In the genomic region with DNA sequence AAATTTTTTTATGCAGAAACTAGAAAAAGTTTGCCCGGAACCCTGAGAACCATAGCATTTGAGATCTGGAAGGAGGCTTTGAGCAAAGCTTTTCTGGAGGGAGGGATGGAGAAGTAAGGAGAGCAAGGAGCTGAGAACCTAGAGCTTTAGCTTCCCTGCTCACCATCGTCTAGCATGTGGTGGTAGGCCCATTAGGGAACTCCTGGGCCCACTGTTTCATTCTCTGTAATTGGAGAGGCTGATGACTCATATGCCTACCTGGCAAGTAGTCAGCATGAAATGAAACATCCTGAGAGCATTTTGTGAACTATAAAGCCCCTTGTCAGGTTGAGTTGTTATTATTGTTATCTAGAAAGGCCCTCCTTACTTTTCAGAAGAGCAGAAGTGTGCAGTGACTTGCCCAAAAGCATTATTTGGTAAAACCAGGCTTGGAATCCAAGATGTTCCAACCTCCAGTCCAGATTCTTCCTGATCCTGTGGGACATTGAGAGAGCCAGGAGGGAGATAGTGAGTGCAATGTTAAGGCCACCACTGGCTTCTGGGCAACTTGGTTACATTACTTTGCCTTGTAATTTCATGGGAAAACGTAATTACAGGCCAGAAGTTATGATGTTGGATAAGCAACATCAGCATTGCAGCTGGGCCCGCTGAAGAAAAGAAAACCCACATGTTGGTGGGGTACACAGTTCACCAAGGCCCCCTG, we compare ENCODE assay signal across 8 cellular contexts.
A peak's percentile ranks its signal among the peaks of the same experiment; 100 is the strongest.
DNase-seq lines count a peak whose midpoint lies in the region; ATAC-seq and TF ChIP-seq lines count a peak whose summit lies in the region.

No MANE protein-coding gene starts in this region.

- H3K4me1 Mint-ChIP-seq in activated CD8-positive, alpha-beta T cell treated with anti-CD3 and anti-CD28 coated beads for 36 hours (ENCODE audit: low read depth): no peaks in the 10 kb centered on the region
- no peaks in the 10 kb centered on the region for H3K4me1 Mint-ChIP-seq in activated CD8-positive, alpha-beta T cell treated with anti-CD3 and anti-CD28 coated beads, Interleukin-2, amount 10 ng/mL, durations not matched to agents 7 days and 5 days (ENCODE audit: low read depth)
- H3K4me1 Mint-ChIP-seq in nephron progenitor cell: peaks cover 24% of the 10 kb centered on the region

- no peak overlapping the region for H3K4me3 Mint-ChIP-seq in activated CD8-positive, alpha-beta T cell treated with anti-CD3 and anti-CD28 coated beads for 36 hours
- no peak overlapping the region for H3K4me3 Mint-ChIP-seq in activated CD8-positive, alpha-beta T cell treated with anti-CD3 and anti-CD28 coated beads, Interleukin-2, amount 10 ng/mL, durations not matched to agents 7 days and 5 days
- no peak overlapping the region for H3K4me3 Mint-ChIP-seq in nephron progenitor cell

- TF ChIP-seq POLR2A in adrenal gland (IDR thresholded peaks at IDR 0.05): no peak

- H3K27ac Mint-ChIP-seq in activated CD8-positive, alpha-beta T cell treated with anti-CD3 and anti-CD28 coated beads for 36 hours: no peak overlapping the region
- H3K27ac Mint-ChIP-seq in activated CD8-positive, alpha-beta T cell treated with anti-CD3 and anti-CD28 coated beads, Interleukin-2, amount 10 ng/mL, durations not matched to agents 7 days and 5 days: no peak overlapping the region
- H3K27ac Mint-ChIP-seq in nephron progenitor cell: no peak overlapping the region

- H3K27me3 ChIP-seq in adrenal gland (no peaks in the 10 kb centered on the region), smooth muscle cell (ENCODE audit: low read depth) (no peaks in the 10 kb centered on the region)

- CTCF ChIA-PET in activated CD8-positive, alpha-beta T cell treated with anti-CD3 and anti-CD28 coated beads for 36 hours (lab: Charles Lee): no interaction called here
- CTCF ChIA-PET in activated CD8-positive, alpha-beta T cell treated with anti-CD3 and anti-CD28 coated beads, Interleukin-2, amount 10 ng/mL, durations not matched to agents 7 days and 5 days (lab: Charles Lee): no interaction called here

- peaks cover 6% of the 10 kb centered on the region for H3K27me3 Mint-ChIP-seq in activated CD8-positive, alpha-beta T cell treated with anti-CD3 and anti-CD28 coated beads for 36 hours
- peaks cover 7% of the 10 kb centered on the region for H3K27me3 Mint-ChIP-seq in activated CD8-positive, alpha-beta T cell treated with anti-CD3 and anti-CD28 coated beads, Interleukin-2, amount 10 ng/mL, durations not matched to agents 7 days and 5 days (ENCODE audit: low read depth)
- no peaks in the 10 kb centered on the region for H3K27me3 Mint-ChIP-seq in nephron progenitor cell (ENCODE audit: low read depth, poor library complexity)

- no peaks in the 10 kb centered on the region for H3K9me3 Mint-ChIP-seq in activated CD8-positive, alpha-beta T cell treated with anti-CD3 and anti-CD28 coated beads for 36 hours
- H3K9me3 Mint-ChIP-seq in activated CD8-positive, alpha-beta T cell treated with anti-CD3 and anti-CD28 coated beads, Interleukin-2, amount 10 ng/mL, durations not matched to agents 7 days and 5 days (ENCODE audit: insufficient read depth): no peaks in the 10 kb centered on the region
- no peaks in the 10 kb centered on the region for H3K9me3 Mint-ChIP-seq in nephron progenitor cell

- H3K36me3 ChIP-seq in adrenal gland (replicated peaks in 1 of 2) (no peaks in the 10 kb centered on the region), smooth muscle cell (ENCODE audit: low read depth) (no peaks in the 10 kb centered on the region)

- no peak overlapping the region for H2AFZ ChIP-seq in smooth muscle cell (ENCODE audit: low read depth)

- no peaks in the 10 kb centered on the region for H4K20me1 ChIP-seq in smooth muscle cell (ENCODE audit: low read depth)

- intact Hi-C loops in activated CD8-positive, alpha-beta T cell treated with anti-CD3 and anti-CD28 coated beads for 36 hours (cut with micrococcal nuclease): no loop called here
- intact Hi-C loops in adrenal gland (cut with DNase I): no loop called here

- DNase-seq in activated CD8-positive, alpha-beta T cell treated with anti-CD3 and anti-CD28 coated beads for 36 hours: peak; percentile 4
- DNase-seq in activated CD8-positive, alpha-beta T cell treated with anti-CD3 and anti-CD28 coated beads, Interleukin-2, amount 10 ng/mL, durations not matched to agents 7 days and 5 days: no peak
- peak in 4 of 7 donors; percentile 17 to 25 (median 22) for DNase-seq in adrenal gland
- DNase-seq in smooth muscle cell (lab: John Stamatoyannopoulos, UW; ENCODE audit: unreplicated experiment): no peak
- DNase-seq in nephron progenitor cell: no peak
- no peak for DNase-seq in globus pallidus (ENCODE audit: low spot score)
- no peak for DNase-seq in NCI-H524 treated with DMSO at 0.1 percent for 48 hours (lab: John Stamatoyannopoulos, UW)

- no peaks in the 10 kb centered on the region for H3K4me1 ChIP-seq in adrenal gland (replicated peaks in 1 of 2)
- H3K4me1 ChIP-seq in smooth muscle cell (ENCODE audit: low read depth): no peaks in the 10 kb centered on the region

- H3K9me3 ChIP-seq in adrenal gland (replicated peaks in 1 of 3): no peaks in the 10 kb centered on the region
- no peaks in the 10 kb centered on the region for H3K9me3 ChIP-seq in smooth muscle cell (replicated peaks; ENCODE audit: low read depth)

- H3K27ac ChIP-seq in adrenal gland (no peak overlapping the region), smooth muscle cell (ENCODE audit: low read depth) (peak overlapping the region; percentile 38)

- no peaks in the 10 kb centered on the region for H3F3A ChIP-seq in smooth muscle cell (ENCODE audit: low read depth)

- H3K79me2 ChIP-seq in smooth muscle cell (ENCODE audit: low read depth): no peaks in the 10 kb centered on the region

- 55 to 86% (median 81%) methylated on average over 4 of the region's 4 CpGs for WGBS in adrenal gland, 4 donors
- 88% methylated on average over 4 of the region's 4 CpGs for WGBS in smooth muscle cell (ENCODE audit: low lambda C conversion rate)

- no peaks in the 10 kb centered on the region for H3K36me3 Mint-ChIP-seq in activated CD8-positive, alpha-beta T cell treated with anti-CD3 and anti-CD28 coated beads for 36 hours (ENCODE audit: low read depth)
- H3K36me3 Mint-ChIP-seq in activated CD8-positive, alpha-beta T cell treated with anti-CD3 and anti-CD28 coated beads, Interleukin-2, amount 10 ng/mL, durations not matched to agents 7 days and 5 days (ENCODE audit: low read depth): no peaks in the 10 kb centered on the region
- H3K36me3 Mint-ChIP-seq in nephron progenitor cell (ENCODE audit: low read depth): no peaks in the 10 kb centered on the region

- no peak overlapping the region for H3K4me2 ChIP-seq in smooth muscle cell

- no peak for TF ChIP-seq CTCF in activated CD8-positive, alpha-beta T cell treated with anti-CD3 and anti-CD28 coated beads for 36 hours (IDR thresholded peaks at IDR 0.05)
- TF ChIP-seq CTCF in adrenal gland (IDR thresholded peaks at IDR 0.05): no peak
- TF ChIP-seq CTCF in smooth muscle cell (IDR thresholded peaks at IDR 0.05; ENCODE audit: borderline replicate concordance, insufficient read depth, poor library complexity, severe bottlenecking): no peak
- TF ChIP-seq CTCF in nephron progenitor cell (IDR thresholded peaks at IDR 0.05): no peak

- no peak overlapping the region for H3K9ac ChIP-seq in smooth muscle cell (ENCODE audit: low read depth)

- H3K4me3 ChIP-seq in adrenal gland: no peak overlapping the region
- H3K4me3 ChIP-seq in smooth muscle cell: no peak overlapping the region

- ATAC-seq in activated CD8-positive, alpha-beta T cell treated with anti-CD3 and anti-CD28 coated beads for 36 hours: peak; percentile 53
- no peak for ATAC-seq in activated CD8-positive, alpha-beta T cell treated with anti-CD3 and anti-CD28 coated beads, Interleukin-2, amount 10 ng/mL, durations not matched to agents 7 days and 5 days
- peak; percentile 96 for ATAC-seq in HG02973 (IDR thresholded peaks at IDR 0.05; ENCODE audit: unreplicated experiment)

- POLR2A ChIA-PET in activated CD8-positive, alpha-beta T cell treated with anti-CD3 and anti-CD28 coated beads for 36 hours (lab: Charles Lee): no interaction called here
- POLR2A ChIA-PET in activated CD8-positive, alpha-beta T cell treated with anti-CD3 and anti-CD28 coated beads, Interleukin-2, amount 10 ng/mL, durations not matched to agents 7 days and 5 days (lab: Charles Lee): no interaction called here

Comparison
In these comparisons a context has a peak if more than half of its experiments do, and no peak if none do; other contexts are left out.
1. DNase-seq: peak in activated CD8-positive, alpha-beta T cell treated with anti-CD3 and anti-CD28 coated beads for 36 hours (single experiment) and adrenal gland (4 of 7); none in activated CD8-positive, alpha-beta T cell treated with anti-CD3 and anti-CD28 coated beads, Interleukin-2, amount 10 ng/mL, durations not matched to agents 7 days and 5 days (single experiment), smooth muscle cell (single experiment), nephron progenitor cell (single experiment), globus pallidus (single experiment) and NCI-H524 treated with DMSO at 0.1 percent for 48 hours (single experiment).